In genomic region chr17:81230043-81230820, GRCh38 we compare ENCODE assay signal across 11 cellular contexts. TPM values are rescaled to one million over a fixed set of nuclear protein-coding genes. Genes with fewer than 3 reads are reported as not detected.
DNase-seq lines count a peak whose midpoint lies in the region; TF ChIP-seq lines count a peak whose summit lies in the region.
"Had no signal": no experiment of that assay in that cellular context is flagged by ENCODE, and none has a peak within 500 bp of the region (broad histone marks: within the 10 kb centered on the region; RNA-seq: fewer than 3 reads in every experiment).

No MANE protein-coding gene starts in this region.

- H3K4me1 Mint-ChIP-seq in activated T-helper 1 cell treated with anti-CD3 and anti-CD28 coated beads, Interleukin-12 subunit alpha, Interleukin-12 subunit beta, Interleukin-2, Interleukin-4 antibody, amounts not matched to agents 30 ng/mL and 10 ng/mL and 1 ng/mL, durations not matched to agents 14 hours and 24 hours and 36 hours (ENCODE audit: low read depth), result peaks cover 8% of the 10 kb centered on the region

- no peak overlapping the region for H3K4me3 Mint-ChIP-seq in activated T-helper 1 cell treated with anti-CD3 and anti-CD28 coated beads, Interleukin-12 subunit alpha, Interleukin-12 subunit beta, Interleukin-2, Interleukin-4 antibody, amounts not matched to agents 30 ng/mL and 10 ng/mL and 1 ng/mL, durations not matched to agents 14 hours and 24 hours and 36 hours
- H3K4me3 Mint-ChIP-seq: activated naive CD4-positive, alpha-beta T cell treated with anti-CD3 and anti-CD28 coated beads, Interleukin-2, amount 10 ng/mL, durations not matched to agents 7 days and 5 days; T-helper 17 cell had no signal

- TF ChIP-seq POLR2A in NB4 (IDR thresholded peaks at IDR 0.05; ENCODE audit: extremely low read depth, insufficient read length), result no peak

- H3K4me3 ChIP-seq in NB4 (ENCODE audit: low read depth, low read length), result no peak overlapping the region
- H3K4me3 ChIP-seq in epithelial cell of esophagus (ENCODE audit: low read length), result no peak overlapping the region
- no peak overlapping the region for H3K4me3 ChIP-seq in retinal pigment epithelial cell (ENCODE audit: low read length)

- DNase-seq in NCI-H2196 (lab: John Stamatoyannopoulos, UW; ENCODE audit: unreplicated experiment) (peak; percentile 38), NCI-H2196 treated with DMSO at 0.1 percent for 48 hours (lab: John Stamatoyannopoulos, UW; ENCODE audit: unreplicated experiment) (no peak), NB4 (ENCODE audit: low read depth) (peak; percentile 64), epithelial cell of esophagus (ENCODE audit: low read depth) (no peak), retinal pigment epithelial cell (ENCODE audit: low read depth) (no peak), NCI-H2171 treated with DMSO at 0.1 percent for 48 hours (lab: John Stamatoyannopoulos, UW) (no peak), HK-2 (ENCODE audit: unreplicated experiment) (no peak)
- no peak for DNase-seq in activated T-helper 1 cell treated with anti-CD3 and anti-CD28 coated beads, Interleukin-12 subunit alpha, Interleukin-12 subunit beta, Interleukin-2, Interleukin-4 antibody, amounts not matched to agents 30 ng/mL and 10 ng/mL and 1 ng/mL, durations not matched to agents 14 hours and 24 hours and 36 hours (ENCODE audit: low spot score)
- DNase-seq: activated naive CD4-positive, alpha-beta T cell treated with anti-CD3 and anti-CD28 coated beads, Interleukin-2, amount 10 ng/mL, durations not matched to agents 7 days and 5 days; NCI-H146; T-helper 17 cell had no signal

- H3K9me3 Mint-ChIP-seq in activated T-helper 1 cell treated with anti-CD3 and anti-CD28 coated beads, Interleukin-12 subunit alpha, Interleukin-12 subunit beta, Interleukin-2, Interleukin-4 antibody, amounts not matched to agents 30 ng/mL and 10 ng/mL and 1 ng/mL, durations not matched to agents 14 hours and 24 hours and 36 hours, result no peaks in the 10 kb centered on the region

- H3K27ac Mint-ChIP-seq in activated T-helper 1 cell treated with anti-CD3 and anti-CD28 coated beads, Interleukin-12 subunit alpha, Interleukin-12 subunit beta, Interleukin-2, Interleukin-4 antibody, amounts not matched to agents 30 ng/mL and 10 ng/mL and 1 ng/mL, durations not matched to agents 14 hours and 24 hours and 36 hours, result no peak overlapping the region
- H3K27ac Mint-ChIP-seq: T-helper 17 cell had no signal

- H3K27me3 Mint-ChIP-seq in activated T-helper 1 cell treated with anti-CD3 and anti-CD28 coated beads, Interleukin-12 subunit alpha, Interleukin-12 subunit beta, Interleukin-2, Interleukin-4 antibody, amounts not matched to agents 30 ng/mL and 10 ng/mL and 1 ng/mL, durations not matched to agents 14 hours and 24 hours and 36 hours (ENCODE audit: insufficient read depth), result no peaks in the 10 kb centered on the region
- H3K27me3 Mint-ChIP-seq: activated naive CD4-positive, alpha-beta T cell treated with anti-CD3 and anti-CD28 coated beads, Interleukin-2, amount 10 ng/mL, durations not matched to agents 7 days and 5 days; T-helper 17 cell had no signal

- TF ChIP-seq CTCF in NB4 (IDR thresholded peaks at IDR 0.05; ENCODE audit: low read depth, low read length) (peak; percentile 51), epithelial cell of esophagus (IDR thresholded peaks at IDR 0.05; ENCODE audit: insufficient read depth, low read depth, low read length, missing control alignments) (peak; percentile 42), retinal pigment epithelial cell (conservative IDR thresholded peaks at IDR 0.05; ENCODE audit: low read depth, low read length) (peak; percentile 40)

- H3K36me3 Mint-ChIP-seq in activated T-helper 1 cell treated with anti-CD3 and anti-CD28 coated beads, Interleukin-12 subunit alpha, Interleukin-12 subunit beta, Interleukin-2, Interleukin-4 antibody, amounts not matched to agents 30 ng/mL and 10 ng/mL and 1 ng/mL, durations not matched to agents 14 hours and 24 hours and 36 hours (ENCODE audit: low read depth), result peaks cover 23% of the 10 kb centered on the region

- intact Hi-C loops in activated T-helper 1 cell treated with anti-CD3 and anti-CD28 coated beads, Interleukin-12 subunit alpha, Interleukin-12 subunit beta, Interleukin-2, Interleukin-4 antibody, amounts not matched to agents 30 ng/mL and 10 ng/mL and 1 ng/mL, durations not matched to agents 14 hours and 24 hours and 36 hours (cut with micrococcal nuclease), result no loop called here

RNA-seq across cellular contexts. Expression of gene CEP131, which starts 7.5 kb away (rescaled TPM):
- total RNA-seq in activated T-helper 1 cell treated with anti-CD3 and anti-CD28 coated beads, Interleukin-12 subunit alpha, Interleukin-12 subunit beta, Interleukin-2, Interleukin-4 antibody, amounts not matched to agents 30 ng/mL and 10 ng/mL and 1 ng/mL, durations not matched to agents 14 hours and 24 hours and 36 hours, result 17.5 and 18.7 TPM in 2 replicates

RNA-seq across cellular contexts. Expression of gene TEPSIN, which starts 8.6 kb away (rescaled TPM):
- total RNA-seq in activated T-helper 1 cell treated with anti-CD3 and anti-CD28 coated beads, Interleukin-12 subunit alpha, Interleukin-12 subunit beta, Interleukin-2, Interleukin-4 antibody, amounts not matched to agents 30 ng/mL and 10 ng/mL and 1 ng/mL, durations not matched to agents 14 hours and 24 hours and 36 hours, result 37.7 and 41.0 TPM in 2 replicates

RNA-seq across cellular contexts. Expression of gene NDUFAF8, which starts 8.9 kb away (rescaled TPM):
- total RNA-seq in activated T-helper 1 cell treated with anti-CD3 and anti-CD28 coated beads, Interleukin-12 subunit alpha, Interleukin-12 subunit beta, Interleukin-2, Interleukin-4 antibody, amounts not matched to agents 30 ng/mL and 10 ng/mL and 1 ng/mL, durations not matched to agents 14 hours and 24 hours and 36 hours, result 71.9 and 78.3 TPM in 2 replicates

Comparison
In these comparisons a context has a peak if more than half of its experiments do, and no peak if none do; other contexts are left out.
1. DNase-seq: peak in NCI-H2196 (single experiment) and NB4 (single experiment); none in NCI-H2196 treated with DMSO at 0.1 percent for 48 hours (single experiment), epithelial cell of esophagus (single experiment), retinal pigment epithelial cell (single experiment), activated T-helper 1 cell treated with anti-CD3 and anti-CD28 coated beads, Interleukin-12 subunit alpha, Interleukin-12 subunit beta, Interleukin-2, Interleukin-4 antibody, amounts not matched to agents 30 ng/mL and 10 ng/mL and 1 ng/mL, durations not matched to agents 14 hours and 24 hours and 36 hours (single experiment), NCI-H2171 treated with DMSO at 0.1 percent for 48 hours (single experiment) and HK-2 (single experiment).
2. Peak in every context shown above with its lines, with median percentiles within 50 percentile points of each other: CTCF ChIP-seq.